ENCODE assay signal across 23 cellular contexts in the genomic region with DNA sequence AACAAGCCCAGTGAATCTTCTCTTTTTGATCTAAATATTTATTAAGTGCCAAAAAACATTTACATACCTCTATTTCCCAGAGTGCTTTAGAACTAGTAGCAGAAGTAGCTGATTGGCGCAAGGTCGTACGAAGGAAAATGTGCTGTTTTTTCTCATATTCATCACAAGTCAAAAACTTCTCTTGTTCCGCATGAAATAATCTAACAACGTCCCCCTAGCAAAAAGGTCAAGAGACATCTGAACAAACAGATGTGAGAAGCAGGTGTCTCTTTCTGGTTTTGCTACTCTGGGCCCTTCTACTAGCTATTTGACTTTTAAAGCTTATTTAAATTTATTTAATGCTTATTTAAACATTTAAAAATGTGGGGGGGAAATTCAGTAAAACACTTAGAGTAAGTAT.
DNase-seq lines count a peak whose midpoint lies in the region; ATAC-seq and TF ChIP-seq lines count a peak whose summit lies in the region.
"Had no signal": no experiment of that assay in that cellular context is flagged by ENCODE, and none has a peak within 500 bp of the region (broad histone marks: within the 10 kb centered on the region; RNA-seq: fewer than 3 reads in every experiment).

No MANE protein-coding gene starts in this region.

- peaks cover 77% of the 10 kb centered on the region for H3K4me1 ChIP-seq in Karpas-422 (ENCODE audit: low read length)
- no peaks in the 10 kb centered on the region for H3K4me1 ChIP-seq in gastroesophageal sphincter

- H4K20me1 ChIP-seq in Karpas-422 (ENCODE audit: insufficient read depth, low read depth, low read length) (no peaks in the 10 kb centered on the region), SU-DHL-6 (ENCODE audit: low read depth, low read length) (no peaks in the 10 kb centered on the region)
- H4K20me1 ChIP-seq: BLaER1 treated with 17β-estradiol and CSF1 and Interleukin-3, amounts not matched to agents 10 nM and 100 nM had no signal

- H3K9ac ChIP-seq in Karpas-422 (ENCODE audit: low read length) (no peak overlapping the region), SU-DHL-6 (ENCODE audit: low read length) (no peak overlapping the region)
- H3K9ac ChIP-seq: BLaER1 treated with 17β-estradiol and CSF1 and Interleukin-3, amounts not matched to agents 10 nM and 100 nM had no signal

- ATAC-seq in gastroesophageal sphincter, result no peak
- ATAC-seq: HCT116, PC-3, SK-N-SH treated with all-trans-retinoic acid at 6 μM for 48 hours had no signal

- H3K27me3 ChIP-seq in Karpas-422 (ENCODE audit: low read length), result no peaks in the 10 kb centered on the region
- no peaks in the 10 kb centered on the region for H3K27me3 ChIP-seq in SU-DHL-6 (ENCODE audit: low read length)
- no peaks in the 10 kb centered on the region for H3K27me3 ChIP-seq in gastroesophageal sphincter
- H3K27me3 ChIP-seq: BLaER1 treated with 17β-estradiol and CSF1 and Interleukin-3, amounts not matched to agents 10 nM and 100 nM had no signal

- no peak for TF ChIP-seq EP300 in gastroesophageal sphincter (IDR thresholded peaks at IDR 0.05)

- H3K27ac ChIP-seq in Karpas-422 (ENCODE audit: low read length) (peak overlapping the region; percentile 93), SU-DHL-6 (ENCODE audit: low read depth, low read length) (peak overlapping the region; percentile 57), gastroesophageal sphincter (no peak overlapping the region)
- H3K27ac ChIP-seq: 22Rv1; BLaER1 treated with 17β-estradiol and CSF1 and Interleukin-3, amounts not matched to agents 10 nM and 100 nM had no signal

- H2AFZ ChIP-seq in Karpas-422 (ENCODE audit: low read length) (no peak overlapping the region), SU-DHL-6 (ENCODE audit: low read depth, low read length, severe bottlenecking) (no peak overlapping the region)

- DNase-seq in NCI-H1092 treated with DMSO at 0.1 percent for 48 hours (lab: John Stamatoyannopoulos, UW), result peak; percentile 23
- DNase-seq in NCI-H1092 (lab: John Stamatoyannopoulos, UW), result no peak
- no peak for DNase-seq in Karpas-422
- peak; percentile 96 for DNase-seq in NCI-H526 treated with DMSO at 0.1 percent for 48 hours (lab: John Stamatoyannopoulos, UW)
- DNase-seq in NCI-H524 (lab: John Stamatoyannopoulos, UW), result no peak
- no peak for DNase-seq in T1000 (lab: John Stamatoyannopoulos, UW)
- DNase-seq: ACHN; Caco-2; CD4-positive, alpha-beta memory T cell; DMS 273 treated with DMSO at 0.1 percent for 48 hours; KG1; NCI-H1930; NCI-H82; PC-3; RPMI8226; SIG-M5; T-helper 1 cell had no signal

- H3K4me2 ChIP-seq in Karpas-422 (ENCODE audit: low read depth, low read length, poor library complexity, severe bottlenecking) (peak overlapping the region; percentile 71), SU-DHL-6 (ENCODE audit: low read depth, low read length, poor library complexity, severe bottlenecking) (peak overlapping the region; percentile 52)
- H3K4me2 ChIP-seq: BLaER1 treated with 17β-estradiol and CSF1 and Interleukin-3, amounts not matched to agents 10 nM and 100 nM had no signal

- H3F3A ChIP-seq in SU-DHL-6 (ENCODE audit: insufficient read depth), result peaks cover 17% of the 10 kb centered on the region; the same call in 1 of the 2 replicates

- WGBS in gastroesophageal sphincter (ENCODE audit: low coverage in 1 of 2), 2 donors, result 87 to 94% methylated on average over 4 to 5 of the region's 5 CpGs

- no peak for TF ChIP-seq POLR2A in gastroesophageal sphincter (IDR thresholded peaks at IDR 0.05)

- H3K79me2 ChIP-seq in Karpas-422 (ENCODE audit: low read length) (peaks cover 38% of the 10 kb centered on the region), SU-DHL-6 (ENCODE audit: insufficient read depth, low read length) (no peaks in the 10 kb centered on the region)

- H3K9me3 ChIP-seq in Karpas-422 (ENCODE audit: low read length), result no peaks in the 10 kb centered on the region
- H3K9me3 ChIP-seq in SU-DHL-6 (ENCODE audit: insufficient read depth, low read length), result no peaks in the 10 kb centered on the region
- no peaks in the 10 kb centered on the region for H3K9me3 ChIP-seq in gastroesophageal sphincter
- H3K9me3 ChIP-seq: BLaER1 treated with 17β-estradiol and CSF1 and Interleukin-3, amounts not matched to agents 10 nM and 100 nM; Caco-2 had no signal

- TF ChIP-seq CTCF in SU-DHL-6 (IDR thresholded peaks at IDR 0.05; ENCODE audit: insufficient read depth, low read length, poor library complexity, severe bottlenecking) (no peak), gastroesophageal sphincter (IDR thresholded peaks at IDR 0.05) (no peak)

- H3K9me2 ChIP-seq in Karpas-422 (replicated peaks; ENCODE audit: insufficient read depth, low read length) (no peaks in the 10 kb centered on the region), SU-DHL-6 (replicated peaks; ENCODE audit: insufficient read depth, low read length) (no peaks in the 10 kb centered on the region)

- H3K36me3 ChIP-seq in Karpas-422 (ENCODE audit: insufficient read depth, low read length) (peaks cover 34% of the 10 kb centered on the region), SU-DHL-6 (ENCODE audit: low read length) (0 out of 2 replicates have a peak, but pooled peaks cover 3% of the 10 kb centered on the region), gastroesophageal sphincter (peaks cover 0 to 27% of the 10 kb centered on the region in 2 donors)

- H3K4me3 ChIP-seq in Karpas-422 (ENCODE audit: low read length), result no peak overlapping the region
- no peak overlapping the region for H3K4me3 ChIP-seq in SU-DHL-6 (ENCODE audit: insufficient read depth, low read length, poor library complexity, severe bottlenecking)
- no peak overlapping the region for H3K4me3 ChIP-seq in gastroesophageal sphincter
- H3K4me3 ChIP-seq: BLaER1 treated with 17β-estradiol and CSF1 and Interleukin-3, amounts not matched to agents 10 nM and 100 nM had no signal

Comparison
In these comparisons a context has a peak if more than half of its experiments do, and no peak if none do; other contexts are left out.
1. DNase-seq: peak in NCI-H1092 treated with DMSO at 0.1 percent for 48 hours (single experiment) and NCI-H526 treated with DMSO at 0.1 percent for 48 hours (single experiment); none in NCI-H1092 (single experiment), Karpas-422 (single experiment), NCI-H524 (0 of 2) and T1000 (single experiment).
2. H3K27ac ChIP-seq: peak in Karpas-422 (single experiment) and SU-DHL-6 (single experiment); none in gastroesophageal sphincter (0 of 4).